Comparison of ENCODE assay signal across 14 cellular contexts in the genomic region with DNA sequence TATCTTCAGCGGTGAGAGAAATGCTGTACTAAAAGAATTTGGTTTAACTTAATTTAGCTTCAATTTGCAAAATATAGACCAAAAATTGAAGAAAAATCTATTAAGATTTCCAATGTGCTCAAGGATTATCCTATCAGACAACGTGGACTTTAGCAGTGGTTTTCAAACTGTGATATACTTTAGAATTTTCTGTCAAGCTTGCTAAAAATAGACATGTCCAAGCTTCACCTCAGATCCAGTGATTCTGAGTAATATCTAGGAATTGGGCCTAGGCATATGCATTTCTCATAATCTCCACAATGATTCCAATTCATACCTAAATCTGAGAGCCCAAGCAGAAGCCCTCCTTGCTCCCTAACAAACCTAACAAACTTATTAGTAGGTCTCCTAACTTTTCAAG. TPM values are rescaled to one million over a fixed set of nuclear protein-coding genes. Genes with fewer than 3 reads are reported as not detected.
DNase-seq lines count a peak whose midpoint lies in the region; ATAC-seq, FAIRE-seq and TF ChIP-seq lines count a peak whose summit lies in the region.
"Had no signal": no experiment of that assay in that cellular context is flagged by ENCODE, and none has a peak within 500 bp of the region (broad histone marks: within the 10 kb centered on the region; RNA-seq: fewer than 3 reads in every experiment).

No MANE protein-coding gene starts in this region.

- peaks cover 72% of the 10 kb centered on the region for H3K4me1 Mint-ChIP-seq in activated naive CD8-positive, alpha-beta T cell (ENCODE audit: low read depth)
- H3K4me1 Mint-ChIP-seq in activated naive CD8-positive, alpha-beta T cell treated with anti-CD3 and anti-CD28 coated beads, Interleukin-2, amount 50 U/mL, for 24 hours = peaks cover 75% of the 10 kb centered on the region
- H3K4me1 Mint-ChIP-seq in T-helper 17 cell (peaks cover 60% of the 10 kb centered on the region), type B pancreatic cell (ENCODE audit: unreplicated experiment) (peaks cover 37% of the 10 kb centered on the region)

- FAIRE-seq in kidney (lab: Jason Lieb, UNC) = no peak

- no peaks in the 10 kb centered on the region for H3K27me3 ChIP-seq in MG63

- no peaks in the 10 kb centered on the region for H3K36me3 ChIP-seq in kidney (ENCODE audit: control insufficient read depth in 1 of 2, insufficient read depth in 2 of 2, low read length in 2 of 2)
- no peaks in the 10 kb centered on the region; the same call in 1 of the 2 replicates for H3K36me3 ChIP-seq in MG63

- TF ChIP-seq CTCF in kidney (IDR thresholded peaks at IDR 0.05; ENCODE audit: borderline replicate concordance, extremely low read depth, insufficient read depth) (no peak), type B pancreatic cell (conservative IDR thresholded peaks at IDR 0.05) (no peak), omental fat pad (IDR thresholded peaks at IDR 0.05) (no peak)

- H3K4me3 ChIP-seq in kidney (ENCODE audit: low read length in 2 of 2) = peak overlapping the region; percentile 7 to 22
- H3K4me3 ChIP-seq in MG63 = no peak overlapping the region

- intact Hi-C loops in kidney (cut with DNase I) = no loop called here

- H3K9me3 ChIP-seq in T-helper 17 cell (ENCODE audit: control insufficient read depth, low read length, poor library complexity, severe bottlenecking) (no peaks in the 10 kb centered on the region), kidney (ENCODE audit: control insufficient read depth in 1 of 2, low read length in 2 of 2) (no peaks in the 10 kb centered on the region), MG63 (no peaks in the 10 kb centered on the region)

- no peak overlapping the region for H3K27ac ChIP-seq in kidney (ENCODE audit: low read depth in 2 of 2, low read length in 2 of 2)

- no peaks in the 10 kb centered on the region for H3K9me3 Mint-ChIP-seq in activated naive CD8-positive, alpha-beta T cell (ENCODE audit: low read depth)
- H3K9me3 Mint-ChIP-seq in activated naive CD8-positive, alpha-beta T cell treated with anti-CD3 and anti-CD28 coated beads, Interleukin-2, amount 50 U/mL, for 24 hours = no peaks in the 10 kb centered on the region
- no peaks in the 10 kb centered on the region for H3K9me3 Mint-ChIP-seq in type B pancreatic cell
- H3K9me3 Mint-ChIP-seq: activated CD4-positive, alpha-beta memory T cell treated with anti-CD3 and anti-CD28 coated beads for 36 hours had no signal

- no peaks in the 10 kb centered on the region for H3K27me3 Mint-ChIP-seq in activated naive CD8-positive, alpha-beta T cell
- H3K27me3 Mint-ChIP-seq in activated naive CD8-positive, alpha-beta T cell treated with anti-CD3 and anti-CD28 coated beads, Interleukin-2, amount 50 U/mL, for 24 hours = no peaks in the 10 kb centered on the region
- H3K27me3 Mint-ChIP-seq in T-helper 17 cell (no peaks in the 10 kb centered on the region), type B pancreatic cell (no peaks in the 10 kb centered on the region)
- H3K27me3 Mint-ChIP-seq: activated CD4-positive, alpha-beta memory T cell treated with anti-CD3 and anti-CD28 coated beads for 36 hours had no signal

- H3K4me3 Mint-ChIP-seq in activated naive CD8-positive, alpha-beta T cell = peak overlapping the region; percentile 9
- no peak overlapping the region for H3K4me3 Mint-ChIP-seq in activated naive CD8-positive, alpha-beta T cell treated with anti-CD3 and anti-CD28 coated beads, Interleukin-2, amount 50 U/mL, for 24 hours
- no peak overlapping the region for H3K4me3 Mint-ChIP-seq in T-helper 17 cell
- peak overlapping the region; percentile 96 for H3K4me3 Mint-ChIP-seq in type B pancreatic cell

- H3K4me1 ChIP-seq in kidney (ENCODE audit: control insufficient read depth in 1 of 2, insufficient read depth in 1 of 2, low read depth in 1 of 2, low read length in 2 of 2) = peaks cover 14 to 18% of the 10 kb centered on the region in 2 donors

- DNase-seq in activated naive CD8-positive, alpha-beta T cell treated with anti-CD3 and anti-CD28 coated beads, Interleukin-2, amount 50 U/mL, for 24 hours = no peak
- DNase-seq in T-helper 17 cell = no peak
- DNase-seq in kidney = no peak
- DNase-seq in type B pancreatic cell (ENCODE audit: extremely low spot score, unreplicated experiment) = no peak
- DNase-seq in MG63 = no peak
- no peak for DNase-seq in omental fat pad (ENCODE audit: low spot score)
- DNase-seq: activated CD4-positive, alpha-beta memory T cell treated with anti-CD3 and anti-CD28 coated beads for 36 hours; activated gamma-delta T cell treated with Interleukin-2 at 50 U/mL for 16 hours; DMS153; left cardiac atrium; NCI-H524; RPMI8226 had no signal

- no peak overlapping the region for H3K27ac Mint-ChIP-seq in activated naive CD8-positive, alpha-beta T cell
- H3K27ac Mint-ChIP-seq in activated naive CD8-positive, alpha-beta T cell treated with anti-CD3 and anti-CD28 coated beads, Interleukin-2, amount 50 U/mL, for 24 hours = no peak overlapping the region
- peak overlapping the region; percentile 93 for H3K27ac Mint-ChIP-seq in T-helper 17 cell
- H3K27ac Mint-ChIP-seq in type B pancreatic cell = peak overlapping the region; percentile 1
- H3K27ac Mint-ChIP-seq: activated CD4-positive, alpha-beta memory T cell treated with anti-CD3 and anti-CD28 coated beads for 36 hours had no signal

- peak overlapping the region in 1 of 2 donors; percentile 3 for H3K9ac ChIP-seq in kidney (ENCODE audit: low read length in 2 of 2)

- H3K36me3 Mint-ChIP-seq in activated naive CD8-positive, alpha-beta T cell = no peaks in the 10 kb centered on the region
- H3K36me3 Mint-ChIP-seq in activated naive CD8-positive, alpha-beta T cell treated with anti-CD3 and anti-CD28 coated beads, Interleukin-2, amount 50 U/mL, for 24 hours (ENCODE audit: low read depth) = peaks cover 10% of the 10 kb centered on the region
- H3K36me3 Mint-ChIP-seq in T-helper 17 cell (ENCODE audit: low read depth) = peaks cover 3% of the 10 kb centered on the region
- peaks cover 3% of the 10 kb centered on the region for H3K36me3 Mint-ChIP-seq in type B pancreatic cell

- no peak for ATAC-seq in activated naive CD8-positive, alpha-beta T cell treated with anti-CD3 and anti-CD28 coated beads, Interleukin-2, amount 50 U/mL, for 24 hours
- ATAC-seq in T-helper 17 cell (no peak), GM19463 (IDR thresholded peaks at IDR 0.05; ENCODE audit: unreplicated experiment) (no peak), omental fat pad (ENCODE audit: low FRiP score) (no peak)
- ATAC-seq: left cardiac atrium had no signal

RNA-seq across cellular contexts. Expression of a gene that starts 3.4 kb away (rescaled TPM):
- total RNA-seq in T-helper 17 cell (1 to 10 TPM; 9.5 to 10.0 TPM), kidney (50.4 TPM), type B pancreatic cell (ENCODE audit: low replicate concordance) (34.4 and 47.5 TPM in 2 replicates), omental fat pad (10 to 100 TPM; 23.8 to 30.9 (median 27.6) TPM)
- polyA plus RNA-seq in kidney (ENCODE audit: insufficient read depth, low read depth, low replicate concordance) = 28.7 TPM
- total RNA-seq in MG63 (2014; rRNA removed; shearing (Covaris generic); ENCODE audit: low replicate concordance) = 1.4 TPM in 2 replicates

Comparison
In these comparisons a context has a peak if more than half of its experiments do, and no peak if none do; other contexts are left out.
1. H3K4me3 Mint-ChIP-seq: peak in activated naive CD8-positive, alpha-beta T cell (single experiment) and type B pancreatic cell (single experiment); none in activated naive CD8-positive, alpha-beta T cell treated with anti-CD3 and anti-CD28 coated beads, Interleukin-2, amount 50 U/mL, for 24 hours (single experiment) and T-helper 17 cell (single experiment).
2. H3K27ac Mint-ChIP-seq: peak in T-helper 17 cell (single experiment) and type B pancreatic cell (single experiment); none in activated naive CD8-positive, alpha-beta T cell (single experiment) and activated naive CD8-positive, alpha-beta T cell treated with anti-CD3 and anti-CD28 coated beads, Interleukin-2, amount 50 U/mL, for 24 hours (single experiment).